ENCODE assay signal across 19 cellular contexts in genomic region chr1:181655756-181656155, GRCh38.
DNase-seq lines count a peak whose midpoint lies in the region; ATAC-seq, FAIRE-seq and TF ChIP-seq lines count a peak whose summit lies in the region.
"Had no signal": no experiment of that assay in that cellular context is flagged by ENCODE, and none has a peak within 500 bp of the region (broad histone marks: within the 10 kb centered on the region; RNA-seq: fewer than 3 reads in every experiment).

No MANE protein-coding gene starts in this region.

- CTCF ChIA-PET in HepG2 (lab: Yijun Ruan, JAX; ENCODE audit: low intra/inter-chr PET ratio, low total read pairs), result no interaction called here

- POLR2A ChIA-PET in HepG2 (lab: Yijun Ruan, JAX), result no interaction called here

- intact Hi-C loops in HepG2 (cut with micrococcal nuclease; ENCODE audit: unreplicated experiment) (no loop called here), right lobe of liver (cut with DNase I) (no loop called here)

- no peaks in the 10 kb centered on the region for H3K79me2 ChIP-seq in HepG2 (ENCODE audit: insufficient read depth, low read length)

- TF ChIP-seq CTCF in HepG2 (CRISPR knock-in tag; IDR thresholded peaks at IDR 0.05), result no peak
- TF ChIP-seq CTCF in right lobe of liver (IDR thresholded peaks at IDR 0.05), result no peak
- TF ChIP-seq CTCF in foreskin keratinocyte (conservative IDR thresholded peaks at IDR 0.05), result no peak
- TF ChIP-seq CTCF in right atrium auricular region (IDR thresholded peaks at IDR 0.05), result no peak

- TF ChIP-seq RAD21 in HepG2 (CRISPR knock-in tag; IDR thresholded peaks at IDR 0.05), result no peak

- H3K4me1 ChIP-seq in HepG2 (ENCODE audit: insufficient read depth, low read length) (peaks cover 21% of the 10 kb centered on the region), right lobe of liver (peaks cover 0 to 13% (median 4%) of the 10 kb centered on the region in 4 donors), foreskin keratinocyte (no peaks in the 10 kb centered on the region), right atrium auricular region (no peaks in the 10 kb centered on the region)
- H3K4me1 ChIP-seq: ascending aorta, upper lobe of left lung had no signal

- no TSS peak for BruUV-seq in HepG2 (replicated peaks; lab: Mats Ljungman, UMichigan)

- H3K4me3 ChIP-seq in HepG2 (replicated peaks in 1 of 3; ENCODE audit: insufficient read depth in 1 of 3, low read depth in 2 of 3, low read length in 3 of 3) (no peak overlapping the region), right lobe of liver (no peak overlapping the region), right atrium auricular region (no peak overlapping the region), H7 (ENCODE audit: insufficient read depth, low read depth, low read length) (no peak overlapping the region)
- H3K4me3 ChIP-seq: ascending aorta, upper lobe of left lung had no signal

- H3K9me3 ChIP-seq in HepG2 (ENCODE audit: low read length) (peaks cover 3% of the 10 kb centered on the region; the same call in 1 of the 2 replicates), right lobe of liver (no peaks in the 10 kb centered on the region), right atrium auricular region (peaks cover 0 to 4% of the 10 kb centered on the region in 2 donors)
- H3K9me3 ChIP-seq: ascending aorta, upper lobe of left lung had no signal

- no peaks in the 10 kb centered on the region for H3K27me3 ChIP-seq in HepG2 (ENCODE audit: control insufficient read depth in 1 of 2, insufficient read depth in 2 of 2, low read length in 2 of 2)
- no peaks in the 10 kb centered on the region for H3K27me3 ChIP-seq in right lobe of liver
- H3K27me3 ChIP-seq in foreskin keratinocyte, result peaks cover 2% of the 10 kb centered on the region
- H3K27me3 ChIP-seq in right atrium auricular region, result no peaks in the 10 kb centered on the region
- no peaks in the 10 kb centered on the region for H3K27me3 ChIP-seq in H7 (ENCODE audit: control insufficient read depth, insufficient read depth, low read length)
- H3K27me3 ChIP-seq: ascending aorta, upper lobe of left lung had no signal

- 42% methylated on average over 2 of the region's 2 CpGs for WGBS in HepG2 (ENCODE audit: low lambda C conversion rate)
- 65% methylated on average over 2 of the region's 2 CpGs for WGBS in right lobe of liver (ENCODE audit: insufficient coverage, low coverage, low lambda C conversion rate, missing lambda C conversion rate)

- TF ChIP-seq POLR2A in HepG2 (IDR thresholded peaks at IDR 0.05; ENCODE audit: insufficient read depth in 1 of 2, low read depth in 2 of 2, low read length in 2 of 2) (no peak), right lobe of liver (IDR thresholded peaks at IDR 0.05) (no peak)

- ATAC-seq in HepG2 (no peak), right lobe of liver (no peak), foreskin keratinocyte (peak; percentile 66), HG03342 (IDR thresholded peaks at IDR 0.05; ENCODE audit: unreplicated experiment) (no peak), SK-N-SH treated with all-trans-retinoic acid at 6 μM for 48 hours (no peak)
- ATAC-seq: activated CD4-positive, alpha-beta T cell treated with anti-CD3 and anti-CD28 coated beads for 36 hours; activated T-cell treated with anti-CD3 and anti-CD28 coated beads, Interleukin-2, amount 50 U/mL, for 4 hours had no signal

- H3K9ac ChIP-seq in HepG2 (ENCODE audit: insufficient read depth, low read depth, low read length), result no peak overlapping the region

- H3K36me3 ChIP-seq in HepG2 (replicated peaks in 1 of 2; ENCODE audit: control insufficient read depth in 1 of 2, insufficient read depth in 2 of 2, low read length in 2 of 2) (no peaks in the 10 kb centered on the region), right lobe of liver (no peaks in the 10 kb centered on the region), right atrium auricular region (no peaks in the 10 kb centered on the region), H7 (replicated peaks; ENCODE audit: control insufficient read depth, insufficient read depth, low read length) (no peaks in the 10 kb centered on the region)
- H3K36me3 ChIP-seq: ascending aorta, upper lobe of left lung had no signal

- H3K4me2 ChIP-seq in HepG2 (ENCODE audit: low read depth, low read length), result no peak overlapping the region

- no peak overlapping the region for H3K27ac ChIP-seq in HepG2 (ENCODE audit: extremely low read length, insufficient read depth, low read length)
- H3K27ac ChIP-seq in right lobe of liver, result no peak overlapping the region
- no peak overlapping the region for H3K27ac ChIP-seq in foreskin keratinocyte
- no peak overlapping the region for H3K27ac ChIP-seq in right atrium auricular region
- H3K27ac ChIP-seq: ascending aorta, upper lobe of left lung had no signal

- in situ Hi-C loops in HepG2 (cut with HindIII; ENCODE audit: extremely low pct_ligation_motif_present, low pct_unique_long_range_greater_than_20kb), result no loop called here

- no peak for TF ChIP-seq EP300 in HepG2 (IDR thresholded peaks at IDR 0.05; ENCODE audit: low read depth in 2 of 2, low read length in 2 of 2)
- no peak for TF ChIP-seq EP300 in HepG2 (CRISPR knock-in tag; IDR thresholded peaks at IDR 0.05; ENCODE audit: borderline replicate concordance)

- no peak overlapping the region for H2AFZ ChIP-seq in HepG2 (ENCODE audit: low read length)

- H4K20me1 ChIP-seq in HepG2 (ENCODE audit: insufficient read depth, low read length), result no peaks in the 10 kb centered on the region

- no peak for FAIRE-seq in HepG2 (lab: Jason Lieb, UNC)

- DNase-seq in HepG2 (ENCODE audit: low spot score), result no peak
- DNase-seq in right lobe of liver, result no peak
- DNase-seq in astrocyte of the hippocampus (ENCODE audit: low read depth, low spot score), result peak; percentile 81
- DNase-seq in foreskin keratinocyte, result peak; percentile 11 to 36
- no peak for DNase-seq in right atrium auricular region (ENCODE audit: low spot score)
- DNase-seq in H7, result no peak
- DNase-seq: activated CD4-positive, alpha-beta T cell treated with anti-CD3 and anti-CD28 coated beads for 36 hours; activated naive CD4-positive, alpha-beta T cell treated with Interleukin-2 at 50 U/mL for 16 hours; activated T-cell treated with anti-CD3 and anti-CD28 coated beads, Interleukin-2, amount 50 U/mL, for 4 hours; DMS79 treated with DMSO at 0.1 percent for 48 hours; NCI-H1436 treated with DMSO at 0.1 percent for 48 hours; NCI-H774; occipital lobe; retina; SHP77 treated with DMSO at 0.1 percent for 48 hours; upper lobe of left lung had no signal

TF ChIP-seq in HepG2, 621 proteins besides CTCF, POLR2A, EP300 and RAD21:
- no peak for TF ChIP-seq ZNF850 (CRISPR knock-in tag; conservative IDR thresholded peaks at IDR 0.05)
- peak; percentile 51 for TF ChIP-seq CREB1 (IDR thresholded peaks at IDR 0.05)
- TF ChIP-seq CREB1 (CRISPR knock-in tag; IDR thresholded peaks at IDR 0.05), result no peak
- TF ChIP-seq ATF7 (IDR thresholded peaks at IDR 0.05), result 0 out of 2 replicates have a peak, but pooled peaks have one; percentile 19
- no peak for TF ChIP-seq ATF7 (CRISPR knock-in tag; IDR thresholded peaks at IDR 0.05)

TF ChIP-seq in SK-N-SH treated with all-trans-retinoic acid at 6 μM for 48 hours, 23 proteins besides CTCF, POLR2A, EP300 and RAD21 (continues in another document):
- no peak for TF ChIP-seq ESRRG (CRISPR knock-in tag; IDR thresholded peaks at IDR 0.05)
- TF ChIP-seq POU6F1 (CRISPR knock-in tag; IDR thresholded peaks at IDR 0.05; ENCODE audit: borderline replicate concordance, low read depth), result no peak
- no peak for TF ChIP-seq SNAI2 (CRISPR knock-in tag; IDR thresholded peaks at IDR 0.05)
- TF ChIP-seq OSR1 (CRISPR knock-in tag; IDR thresholded peaks at IDR 0.05), result no peak
- no peak for TF ChIP-seq TSHZ2 (CRISPR knock-in tag; IDR thresholded peaks at IDR 0.05)
- TF ChIP-seq TOX (CRISPR knock-in tag; IDR thresholded peaks at IDR 0.05; ENCODE audit: borderline replicate concordance), result no peak

Comparison
In these comparisons a context has a peak if more than half of its experiments do, and no peak if none do; other contexts are left out.
1. DNase-seq: peak in astrocyte of the hippocampus (single experiment) and foreskin keratinocyte (2 of 2); none in HepG2 (single experiment), right lobe of liver (0 of 3), right atrium auricular region (single experiment) and H7 (single experiment).